ENCODE assay signal across 8 cellular contexts in genomic region chr20:834151-834747, GRCh38. TPM values are rescaled to one million over a fixed set of nuclear protein-coding genes. Genes with fewer than 3 reads are reported as not detected.
DNase-seq lines count a peak whose midpoint lies in the region; ATAC-seq and TF ChIP-seq lines count a peak whose summit lies in the region.

No MANE protein-coding gene starts in this region.

- 8% methylated on average over 18 of the region's 18 CpGs for WGBS in prostate gland

- no peaks in the 10 kb centered on the region; the same call in 1 of the 2 replicates for H3K36me3 ChIP-seq in RWPE2 (ENCODE audit: low read depth)
- H3K36me3 ChIP-seq in prostate gland: no peaks in the 10 kb centered on the region

- H3K27ac ChIP-seq in RWPE2 (ENCODE audit: poor library complexity, severe bottlenecking) (peak overlapping the region; percentile 75), prostate gland (peak overlapping the region; percentile 69 to 75)

- H3K4me1 ChIP-seq in RWPE2 (ENCODE audit: insufficient read depth, poor library complexity, severe bottlenecking) (peaks cover 17% of the 10 kb centered on the region), prostate gland (replicated peaks) (peaks cover 8% of the 10 kb centered on the region)

- DNase-seq in RWPE2 (ENCODE audit: low spot score): no peak
- DNase-seq in fibroblast of mammary gland (ENCODE audit: low read depth): no peak
- DNase-seq in prostate gland (ENCODE audit: low spot score): no peak
- DNase-seq in GM10266 (ENCODE audit: extremely low spot score): no peak
- no peak for DNase-seq in amniotic stem cell (lab: John Stamatoyannopoulos, UW)
- no peak for DNase-seq in activated CD4-positive, alpha-beta T cell treated with anti-CD3 and anti-CD28 coated beads for 1 hour

- intact Hi-C loops in prostate gland (cut with DNase I): no loop called here

- TF ChIP-seq CTCF in RWPE2 (IDR thresholded peaks at IDR 0.05; ENCODE audit: poor library complexity, severe bottlenecking) (no peak), fibroblast of mammary gland (conservative IDR thresholded peaks at IDR 0.05; ENCODE audit: control insufficient read depth, insufficient read depth, low read depth, low read length) (no peak), prostate gland (IDR thresholded peaks at IDR 0.05) (no peak), GM10266 (IDR thresholded peaks at IDR 0.05; ENCODE audit: control insufficient read depth, insufficient read depth, low read depth, missing control alignments) (no peak)

- TF ChIP-seq POLR2A in prostate gland (IDR thresholded peaks at IDR 0.05): no peak

- no peaks in the 10 kb centered on the region for H3K9me3 ChIP-seq in RWPE2 (ENCODE audit: severe bottlenecking)
- no peaks in the 10 kb centered on the region for H3K9me3 ChIP-seq in prostate gland

- ATAC-seq in GM21723 (IDR thresholded peaks at IDR 0.05; ENCODE audit: unreplicated experiment) (peak; percentile 9), RWPE2 (ENCODE audit: low read depth) (peak; percentile 32), HG03442 (IDR thresholded peaks at IDR 0.05; ENCODE audit: unreplicated experiment) (no peak)

- H3K4me3 ChIP-seq in RWPE2 (ENCODE audit: severe bottlenecking) (peak overlapping the region; percentile 88), fibroblast of mammary gland (ENCODE audit: control insufficient read depth, low read depth, low read length) (peak overlapping the region; percentile 73), prostate gland (peak overlapping the region; percentile 75 to 80)

- H3K27me3 ChIP-seq in RWPE2 (ENCODE audit: insufficient read depth, poor library complexity, severe bottlenecking): no peaks in the 10 kb centered on the region
- H3K27me3 ChIP-seq in prostate gland (replicated peaks; ENCODE audit: insufficient read depth): no peaks in the 10 kb centered on the region

RNA-seq across cellular contexts. Expression of gene FAM110A, which starts 0.7 kb away (rescaled TPM):
- total RNA-seq in prostate gland: 10 to 100 TPM; 15.5 to 33.0 TPM
